ENCODE assay signal across 27 cellular contexts in the genomic region with DNA sequence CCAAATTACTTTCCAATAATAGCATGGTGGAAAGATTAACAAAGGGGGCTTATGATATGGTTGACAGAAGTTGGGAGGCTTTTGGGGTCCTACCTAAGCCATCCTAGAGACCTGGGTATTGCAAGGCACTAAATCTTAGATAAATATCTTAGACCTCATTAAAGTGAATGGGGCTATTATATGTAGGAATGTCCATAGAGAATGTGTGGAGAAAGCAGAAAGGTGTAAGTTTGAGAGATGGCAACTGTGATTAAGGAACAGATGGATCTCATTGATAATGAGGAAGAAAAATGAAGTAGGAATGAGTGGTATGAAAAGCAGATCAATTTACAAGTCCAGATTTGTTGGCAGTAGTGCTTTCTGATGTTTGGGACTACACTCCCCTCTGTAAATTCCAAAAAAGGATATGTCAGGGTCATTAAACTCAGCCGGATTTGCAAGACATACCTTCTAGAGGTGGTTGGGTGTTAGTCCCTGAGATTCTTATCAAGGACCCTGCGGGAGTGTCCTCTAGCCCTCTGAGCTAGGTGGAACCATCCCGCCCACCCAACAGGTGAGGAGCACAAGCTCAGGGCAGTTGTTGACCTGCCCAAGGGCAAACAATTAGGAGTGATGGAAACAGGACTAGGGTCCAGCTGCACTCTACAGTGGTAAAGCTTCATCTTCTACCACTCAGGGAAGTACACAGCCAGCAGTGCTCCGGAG.
"Had no signal": no experiment of that assay in that cellular context is flagged by ENCODE, and none has a peak within 500 bp of the region (broad histone marks: within the 10 kb centered on the region; RNA-seq: fewer than 3 reads in every experiment).

No MANE protein-coding gene starts in this region.

- H3K36me3 ChIP-seq: neutrophil, prostate gland, right atrium auricular region, sigmoid colon, stomach, thyroid gland had no signal

- H3K27me3 ChIP-seq: esophagus squamous epithelium, heart right ventricle, right atrium auricular region, sigmoid colon, stomach, thyroid gland, upper lobe of left lung had no signal

- H3K9me3 Mint-ChIP-seq: effector memory CD8-positive, alpha-beta T cell; memory B cell; mesothelial cell of epicardium; naive B cell; natural killer cell treated with Interleukin-12 subunit alpha and Interleukin-12 subunit beta and Interleukin-15 and Interleukin-18, amount 100 ng/mL, for 72 hours; neural crest cell; stimulated activated effector memory CD8-positive, alpha-beta T cell treated with anti-CD3 and anti-CD28 coated beads, Interleukin-12 subunit alpha, Interleukin-12 subunit beta, amount 100 ng/mL, for 72 hours had no signal

- H3K27ac Mint-ChIP-seq: effector memory CD8-positive, alpha-beta T cell; memory B cell; mesothelial cell of epicardium; naive B cell; natural killer cell treated with Interleukin-12 subunit alpha and Interleukin-12 subunit beta and Interleukin-15 and Interleukin-18, amount 100 ng/mL, for 72 hours; stimulated activated effector memory CD8-positive, alpha-beta T cell treated with anti-CD3 and anti-CD28 coated beads, Interleukin-12 subunit alpha, Interleukin-12 subunit beta, amount 100 ng/mL, for 72 hours had no signal

- H3K4me1 Mint-ChIP-seq: memory B cell; naive B cell; stimulated activated effector memory CD8-positive, alpha-beta T cell treated with anti-CD3 and anti-CD28 coated beads, Interleukin-12 subunit alpha, Interleukin-12 subunit beta, amount 100 ng/mL, for 72 hours had no signal

- H3K4me3 ChIP-seq: esophagus squamous epithelium, heart right ventricle, lung, mucosa of descending colon, prostate gland, right atrium auricular region, sigmoid colon, stomach, thyroid gland, upper lobe of left lung had no signal

- ATAC-seq: effector memory CD8-positive, alpha-beta T cell; heart right ventricle; left ventricle myocardium superior; mucosa of descending colon; natural killer cell treated with Interleukin-12 subunit alpha and Interleukin-12 subunit beta and Interleukin-15 and Interleukin-18, amount 100 ng/mL, for 72 hours; stimulated activated effector memory CD8-positive, alpha-beta T cell treated with anti-CD3 and anti-CD28 coated beads, Interleukin-12 subunit alpha, Interleukin-12 subunit beta, amount 100 ng/mL, for 72 hours had no signal

- H3K4me1 ChIP-seq: esophagus squamous epithelium, prostate gland, sigmoid colon had no signal

- H3K36me3 Mint-ChIP-seq: memory B cell; naive B cell; natural killer cell treated with Interleukin-12 subunit alpha and Interleukin-12 subunit beta and Interleukin-15 and Interleukin-18, amount 100 ng/mL, for 72 hours; stimulated activated effector memory CD8-positive, alpha-beta T cell treated with anti-CD3 and anti-CD28 coated beads, Interleukin-12 subunit alpha, Interleukin-12 subunit beta, amount 100 ng/mL, for 72 hours had no signal

- H3K4me3 Mint-ChIP-seq: effector memory CD8-positive, alpha-beta T cell; memory B cell; mesothelial cell of epicardium; naive B cell; natural killer cell treated with Interleukin-12 subunit alpha and Interleukin-12 subunit beta and Interleukin-15 and Interleukin-18, amount 100 ng/mL, for 72 hours; neural crest cell; stimulated activated effector memory CD8-positive, alpha-beta T cell treated with anti-CD3 and anti-CD28 coated beads, Interleukin-12 subunit alpha, Interleukin-12 subunit beta, amount 100 ng/mL, for 72 hours had no signal

- DNase-seq: cortex of kidney; effector memory CD8-positive, alpha-beta T cell; erythroblast; esophagus squamous epithelium; foreskin melanocyte; glutamatergic neuron; heart right ventricle; hippocampal formation; left ventricle myocardium superior; mucosa of descending colon; naive B cell; sigmoid colon; stimulated activated CD4-positive, alpha-beta T cell treated with anti-CD3 and anti-CD28 coated beads, Interleukin-2, amount 100 ng/mL, for 24 hours; stimulated activated CD4-positive, alpha-beta T cell treated with anti-CD3 and anti-CD28 coated beads, Interleukin-4, amount 100 ng/mL, for 24 hours; stimulated activated naive CD4-positive, alpha-beta T cell treated with Interleukin-2 at 50 U/mL for 16 hours; stomach; thyroid gland; upper lobe of left lung had no signal

- H3K9me3 ChIP-seq: esophagus squamous epithelium, heart right ventricle, mucosa of descending colon, neutrophil, prostate gland, right atrium auricular region, sigmoid colon, stomach, thyroid gland, upper lobe of left lung had no signal

- H3K27ac ChIP-seq: esophagus squamous epithelium, heart right ventricle, neutrophil, prostate gland, right atrium auricular region, sigmoid colon, stomach, upper lobe of left lung had no signal
